21 cellular contexts compared by ENCODE assay signal in genomic region chr3:9217784-9218513, GRCh38.
"Had no signal": no experiment of that assay in that cellular context is flagged by ENCODE, and none has a peak within 500 bp of the region (broad histone marks: within the 10 kb centered on the region; RNA-seq: fewer than 3 reads in every experiment).

No MANE protein-coding gene starts in this region.

- H3K27ac Mint-ChIP-seq: activated CD4-positive, alpha-beta memory T cell treated with anti-CD3 and anti-CD28 coated beads, Interleukin-2, amount 10 ng/mL, durations not matched to agents 7 days and 5 days; activated CD8-positive, alpha-beta memory T cell treated with anti-CD3 and anti-CD28 coated beads, Interleukin-2, amount 10 ng/mL, durations not matched to agents 7 days and 5 days; activated naive CD8-positive, alpha-beta T cell treated with anti-CD3 and anti-CD28 coated beads, Interleukin-2, amount 50 U/mL, for 24 hours; activated T-cell treated with anti-CD3 and anti-CD28 coated beads, Interleukin-2, amount 50 U/mL, for 24 hours; activated T-helper 2 cell treated with anti-CD3 and anti-CD28 coated beads, Interferon-gamma antibody, Interleukin-2, Interleukin-4, amounts not matched to agents 10 μg/mL and 5 μg/mL and 100 μg/mL, durations not matched to agents 14 hours and 24 hours and 36 hours; natural killer cell had no signal

- H3K27me3 Mint-ChIP-seq: activated naive CD8-positive, alpha-beta T cell treated with anti-CD3 and anti-CD28 coated beads, Interleukin-2, amount 50 U/mL, for 24 hours; activated T-cell treated with anti-CD3 and anti-CD28 coated beads, Interleukin-2, amount 50 U/mL, for 24 hours had no signal

- H3K9me3 Mint-ChIP-seq: activated CD4-positive, alpha-beta memory T cell treated with anti-CD3 and anti-CD28 coated beads, Interleukin-2, amount 10 ng/mL, durations not matched to agents 7 days and 5 days; activated naive CD8-positive, alpha-beta T cell treated with anti-CD3 and anti-CD28 coated beads, Interleukin-2, amount 50 U/mL, for 24 hours; activated T-cell treated with anti-CD3 and anti-CD28 coated beads, Interleukin-2, amount 50 U/mL, for 24 hours; activated T-helper 2 cell treated with anti-CD3 and anti-CD28 coated beads, Interferon-gamma antibody, Interleukin-2, Interleukin-4, amounts not matched to agents 10 μg/mL and 5 μg/mL and 100 μg/mL, durations not matched to agents 14 hours and 24 hours and 36 hours; natural killer cell had no signal

- H3K4me1 Mint-ChIP-seq: natural killer cell had no signal

- DNase-seq: activated CD4-positive, alpha-beta memory T cell treated with anti-CD3 and anti-CD28 coated beads, Interleukin-2, amount 10 ng/mL, durations not matched to agents 7 days and 5 days; activated CD4-positive, alpha-beta T cell treated with anti-CD3 and anti-CD28 coated beads for 48 hours; activated CD4-positive, CD25-positive, alpha-beta regulatory T cell; activated CD8-positive, alpha-beta memory T cell treated with anti-CD3 and anti-CD28 coated beads, Interleukin-2, amount 10 ng/mL, durations not matched to agents 7 days and 5 days; activated naive CD4-positive, alpha-beta T cell treated with Interleukin-2 at 50 U/mL for 16 hours; activated naive CD8-positive, alpha-beta T cell treated with anti-CD3 and anti-CD28 coated beads, Interleukin-2, amount 50 U/mL, for 24 hours; activated T-cell treated with anti-CD3 and anti-CD28 coated beads, Interleukin-2, amount 50 U/mL, for 24 hours; anterior cingulate cortex; brain microvascular endothelial cell; central memory CD4-positive, alpha-beta T cell; colonic mucosa; left colon; lower lobe of right lung; natural killer cell; nucleus accumbens; stimulated activated CD4-positive, alpha-beta T cell treated with anti-CD3 and anti-CD28 coated beads, Interleukin-2, amount 100 ng/mL, for 24 hours; stimulated activated naive CD4-positive, alpha-beta T cell treated with Interleukin-2 at 50 U/mL for 16 hours; T-helper 1 cell; T-helper 9 cell; thyroid gland had no signal

- H3K36me3 Mint-ChIP-seq: activated CD8-positive, alpha-beta memory T cell treated with anti-CD3 and anti-CD28 coated beads, Interleukin-2, amount 10 ng/mL, durations not matched to agents 7 days and 5 days; natural killer cell had no signal

- ATAC-seq: activated CD8-positive, alpha-beta memory T cell treated with anti-CD3 and anti-CD28 coated beads, Interleukin-2, amount 10 ng/mL, durations not matched to agents 7 days and 5 days; activated naive CD8-positive, alpha-beta T cell treated with anti-CD3 and anti-CD28 coated beads, Interleukin-2, amount 50 U/mL, for 24 hours; left colon; lower lobe of right lung; natural killer cell had no signal

- H3K4me3 Mint-ChIP-seq: activated CD4-positive, alpha-beta memory T cell treated with anti-CD3 and anti-CD28 coated beads, Interleukin-2, amount 10 ng/mL, durations not matched to agents 7 days and 5 days; activated CD8-positive, alpha-beta memory T cell treated with anti-CD3 and anti-CD28 coated beads, Interleukin-2, amount 10 ng/mL, durations not matched to agents 7 days and 5 days; activated naive CD8-positive, alpha-beta T cell treated with anti-CD3 and anti-CD28 coated beads, Interleukin-2, amount 50 U/mL, for 24 hours; activated T-cell treated with anti-CD3 and anti-CD28 coated beads, Interleukin-2, amount 50 U/mL, for 24 hours; natural killer cell had no signal
